Comparison of ENCODE assay signal across 10 cellular contexts in the genomic region with DNA sequence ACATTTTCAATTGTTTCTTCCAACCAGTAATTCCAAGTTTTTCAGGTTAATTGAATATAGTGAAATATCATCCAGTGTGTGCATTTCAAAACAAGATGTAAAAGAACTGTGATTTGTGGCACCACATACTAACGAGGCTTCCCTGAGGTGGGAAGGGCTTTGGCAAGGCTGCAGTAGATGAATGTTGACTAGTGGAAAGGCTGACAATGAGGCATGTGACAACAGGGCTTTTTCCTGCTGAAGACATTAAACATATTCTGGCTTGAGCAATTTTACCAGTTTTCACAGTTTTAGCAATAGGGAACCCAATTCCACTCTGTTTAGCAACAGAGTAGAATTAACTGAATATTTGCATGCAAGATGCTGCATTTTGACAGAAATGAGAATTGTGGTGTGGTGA.
"Had no signal": no experiment of that assay in that cellular context is flagged by ENCODE, and none has a peak within 500 bp of the region (broad histone marks: within the 10 kb centered on the region; RNA-seq: fewer than 3 reads in every experiment).

No MANE protein-coding gene starts in this region.

- FAIRE-seq: colon, endometrium had no signal

- H3K27ac Mint-ChIP-seq: T-helper 2 cell treated with Interferon-gamma antibody and Interleukin-4, amounts not matched to agents 5 μg/mL and 100 μg/mL, for 36 hours had no signal

- ATAC-seq: activated CD4-positive, CD25-positive, alpha-beta regulatory T cell treated with anti-CD3 and anti-CD28 coated beads, Interleukin-2, amount 50 U/mL, for 24 hours; stimulated activated naive B cell treated with anti-CD40 and anti-IgM and Interleukin-4, amounts not matched to agents 10 μg/mL and 1 μg/mL and 100 μg/mL, for 72 hours had no signal

- H3K9me3 Mint-ChIP-seq: stimulated activated naive B cell treated with anti-CD40 and anti-IgM and Interleukin-4, amounts not matched to agents 10 μg/mL and 1 μg/mL and 100 μg/mL, for 72 hours; T-helper 2 cell treated with Interferon-gamma antibody and Interleukin-4, amounts not matched to agents 5 μg/mL and 100 μg/mL, for 36 hours had no signal

- H3K27ac ChIP-seq: psoas muscle, vagina had no signal

- H3K27me3 Mint-ChIP-seq: stimulated activated naive B cell treated with anti-CD40 and anti-IgM and Interleukin-4, amounts not matched to agents 10 μg/mL and 1 μg/mL and 100 μg/mL, for 72 hours had no signal

- H3K27me3 ChIP-seq: tibial artery, vagina had no signal

- H3K9me3 ChIP-seq: psoas muscle, tibial artery, vagina had no signal

- DNase-seq: activated naive CD4-positive, alpha-beta T cell; aorta; psoas muscle; stimulated activated naive B cell treated with anti-CD40 and anti-IgM and Interleukin-4, amounts not matched to agents 10 μg/mL and 1 μg/mL and 100 μg/mL, for 72 hours had no signal

- H3K4me3 ChIP-seq: psoas muscle, tibial artery, vagina had no signal

- H3K4me3 Mint-ChIP-seq: stimulated activated naive B cell treated with anti-CD40 and anti-IgM and Interleukin-4, amounts not matched to agents 10 μg/mL and 1 μg/mL and 100 μg/mL, for 72 hours; T-helper 2 cell treated with Interferon-gamma antibody and Interleukin-4, amounts not matched to agents 5 μg/mL and 100 μg/mL, for 36 hours had no signal
